In genomic region chr19:48859711-48860572, GRCh38 we compare ENCODE assay signal across 1 cellular context.
TF ChIP-seq lines count a peak whose summit lies in the region.

No MANE protein-coding gene starts in this region.

TF ChIP-seq in GM12878, 131 proteins besides CTCF, POLR2A, EP300 and RAD21:
- TF ChIP-seq CHD1 (IDR thresholded peaks at IDR 0.05; ENCODE audit: low read depth, low read length) (no peak), CREB1 (IDR thresholded peaks at IDR 0.05; ENCODE audit: low read depth) (peak; percentile 48; the same call in 1 of the 2 replicates), SREBF1 (IDR thresholded peaks at IDR 0.05; ENCODE audit: low read length) (no peak), SP1 (IDR thresholded peaks at IDR 0.05; ENCODE audit: low read depth, low read length) (peak; percentile 15), ATF3 (IDR thresholded peaks at IDR 0.05; ENCODE audit: borderline replicate concordance, extremely low read depth, low read depth, low read length) (no peak)
TF ChIP-seq in GM12878: peak in this region for 2.
